8 cellular contexts compared by ENCODE assay signal in the genomic region with DNA sequence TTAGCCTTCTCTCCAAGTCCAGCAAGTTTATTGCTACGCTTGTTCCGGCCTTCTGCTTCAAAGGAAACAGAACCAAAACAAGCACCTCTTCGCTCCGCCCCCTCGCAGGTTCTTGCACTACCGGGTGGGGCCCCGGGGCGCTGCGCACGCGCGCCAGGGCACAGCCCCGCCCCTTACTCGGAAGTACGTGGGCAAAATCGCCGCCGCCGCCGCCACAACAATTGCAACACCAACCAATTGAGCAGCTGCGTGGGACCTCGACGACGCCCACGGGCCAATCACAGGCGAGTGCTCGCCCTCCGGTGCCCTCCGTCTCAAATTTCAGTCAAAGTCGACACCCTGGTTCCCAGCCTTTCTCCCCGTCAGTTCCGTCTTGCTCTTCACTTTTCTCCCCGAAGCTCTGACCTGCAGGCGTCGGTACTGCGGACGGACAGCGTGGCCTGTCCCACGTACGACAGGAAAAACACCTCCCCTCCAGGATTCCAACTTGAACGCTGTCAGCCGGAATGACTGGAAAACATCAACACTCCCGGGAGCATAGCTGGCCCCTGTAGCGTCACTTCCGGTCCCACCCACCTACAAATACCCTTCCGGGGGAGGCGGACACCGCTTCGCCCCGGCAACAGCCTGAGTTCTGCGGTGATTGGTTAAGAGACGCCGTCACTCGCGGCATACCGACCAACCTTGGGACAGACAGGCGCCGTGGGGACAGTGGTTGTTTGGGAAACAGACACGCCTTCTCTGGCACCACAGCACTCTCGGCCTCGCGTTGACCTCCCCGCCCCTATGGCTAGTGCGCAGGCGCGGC. TPM values are rescaled to one million over a fixed set of nuclear protein-coding genes. Genes with fewer than 3 reads are reported as not detected.
DNase-seq lines count a peak whose midpoint lies in the region; ATAC-seq and TF ChIP-seq lines count a peak whose summit lies in the region.

No MANE protein-coding gene starts in this region.

- H3K27ac ChIP-seq in SK-N-MC (peak overlapping the region; percentile 98), suprapubic skin (peak overlapping the region; percentile 97)

- no peaks in the 10 kb centered on the region for H3K9me3 Mint-ChIP-seq in activated naive CD4-positive, alpha-beta T cell treated with anti-CD3 and anti-CD28 coated beads, Interleukin-2, amount 50 U/mL, for 24 hours

- H3K4me1 Mint-ChIP-seq in activated naive CD4-positive, alpha-beta T cell treated with anti-CD3 and anti-CD28 coated beads, Interleukin-2, amount 50 U/mL, for 24 hours: peaks cover 36% of the 10 kb centered on the region

- H3K27me3 Mint-ChIP-seq in activated naive CD4-positive, alpha-beta T cell treated with anti-CD3 and anti-CD28 coated beads, Interleukin-2, amount 50 U/mL, for 24 hours: no peaks in the 10 kb centered on the region

- peak overlapping the region; percentile 100 for H3K27ac Mint-ChIP-seq in activated naive CD4-positive, alpha-beta T cell treated with anti-CD3 and anti-CD28 coated beads, Interleukin-2, amount 50 U/mL, for 24 hours

- no peak for TF ChIP-seq EP300 in suprapubic skin (IDR thresholded peaks at IDR 0.05)

- peak overlapping the region; percentile 88 for H3K9ac ChIP-seq in SK-N-MC (ENCODE audit: insufficient read length)

- peak in 1 of 2 donors; percentile 62 for TF ChIP-seq POLR2A in suprapubic skin (IDR thresholded peaks at IDR 0.05)

- H3K4me3 ChIP-seq in GM06990 (replicated peaks; ENCODE audit: low read depth, low read length): peak overlapping the region; percentile 71
- H3K4me3 ChIP-seq in SK-N-MC: peak overlapping the region; percentile 83
- H3K4me3 ChIP-seq in suprapubic skin: peak overlapping the region; percentile 68

- TF ChIP-seq CTCF in GM06990 (IDR thresholded peaks at IDR 0.05; ENCODE audit: insufficient read depth, low read length, poor library complexity, severe bottlenecking): no peak
- no peak for TF ChIP-seq CTCF in suprapubic skin (IDR thresholded peaks at IDR 0.05)

- DNase-seq in GM06990 (ENCODE audit: extremely low read depth, insufficient read length) (peak; percentile 97), NCI-H1048 (lab: John Stamatoyannopoulos, UW) (peak; percentile 80), SK-N-MC (ENCODE audit: low read depth, low spot score) (peak; percentile 86), globus pallidus (ENCODE audit: low spot score) (peak; percentile 98), nucleus accumbens (lab: John Stamatoyannopoulos, UW) (peak; percentile 50 to 98 (median 91)), suprapubic skin (ENCODE audit: low spot score in 2 of 2) (peak; percentile 97 to 98)

- H3K36me3 Mint-ChIP-seq in activated naive CD4-positive, alpha-beta T cell treated with anti-CD3 and anti-CD28 coated beads, Interleukin-2, amount 50 U/mL, for 24 hours: no peaks in the 10 kb centered on the region

- H3K4me3 Mint-ChIP-seq in activated naive CD4-positive, alpha-beta T cell treated with anti-CD3 and anti-CD28 coated beads, Interleukin-2, amount 50 U/mL, for 24 hours: peak overlapping the region; percentile 98

- ATAC-seq in HG02588 (IDR thresholded peaks at IDR 0.05; ENCODE audit: unreplicated experiment): peak; percentile 77

- peaks cover 33% of the 10 kb centered on the region for H3K4me1 ChIP-seq in suprapubic skin

- no peaks in the 10 kb centered on the region for H3K27me3 ChIP-seq in GM06990 (replicated peaks; ENCODE audit: control insufficient read depth, insufficient read depth, low read length)
- H3K27me3 ChIP-seq in suprapubic skin: no peaks in the 10 kb centered on the region

- H3K36me3 ChIP-seq in GM06990 (ENCODE audit: control insufficient read depth, insufficient read depth, low read length) (no peaks in the 10 kb centered on the region; the same call in none of the 2 replicates), SK-N-MC (ENCODE audit: insufficient read depth, low read length) (peaks cover 3% of the 10 kb centered on the region; the same call in 1 of the 2 replicates), suprapubic skin (no peaks in the 10 kb centered on the region)

- no peaks in the 10 kb centered on the region for H3K9me3 ChIP-seq in SK-N-MC (ENCODE audit: low read depth, low read length)
- H3K9me3 ChIP-seq in suprapubic skin: no peaks in the 10 kb centered on the region

- WGBS in suprapubic skin: 49% methylated on average over 63 of the region's 66 CpGs

RNA-seq across cellular contexts. Expression of a gene that starts 0.6 kb away (rescaled TPM):
- 10 to 100 TPM; 32.3 to 50.1 (median 46.2) TPM for total RNA-seq in suprapubic skin

RNA-seq across cellular contexts. Expression of a gene that starts 13.6 kb away (rescaled TPM):
- 1 to 10 TPM in 3 of 4 donors, under 1 TPM in 1; 0.55 to 2.8 (median 1.3) TPM for total RNA-seq in suprapubic skin

RNA-seq across cellular contexts. Expression of a gene that starts 39.2 kb away (rescaled TPM):
- 10 to 100 TPM in 1 of 4 donors, 1 to 10 TPM in 3; 6.2 to 18.2 (median 8.7) TPM for total RNA-seq in suprapubic skin

RNA-seq across cellular contexts. Expression of a gene that starts 44.0 kb away (rescaled TPM):
- 10 to 100 TPM; 26.8 to 67.7 (median 35.2) TPM for total RNA-seq in suprapubic skin

RNA-seq across cellular contexts. Expression of a gene that starts 46.6 kb away (rescaled TPM):
- 10 to 100 TPM; 17.1 to 32.3 (median 24.3) TPM for total RNA-seq in suprapubic skin

Comparison
In these comparisons a context has a peak if more than half of its experiments do, and no peak if none do; other contexts are left out.
1. Peak in every context shown above with its lines: DNase-seq, ATAC-seq, H3K4me3 ChIP-seq and H3K27ac ChIP-seq.